1 cellular context compared by ENCODE assay signal in the genomic region with DNA sequence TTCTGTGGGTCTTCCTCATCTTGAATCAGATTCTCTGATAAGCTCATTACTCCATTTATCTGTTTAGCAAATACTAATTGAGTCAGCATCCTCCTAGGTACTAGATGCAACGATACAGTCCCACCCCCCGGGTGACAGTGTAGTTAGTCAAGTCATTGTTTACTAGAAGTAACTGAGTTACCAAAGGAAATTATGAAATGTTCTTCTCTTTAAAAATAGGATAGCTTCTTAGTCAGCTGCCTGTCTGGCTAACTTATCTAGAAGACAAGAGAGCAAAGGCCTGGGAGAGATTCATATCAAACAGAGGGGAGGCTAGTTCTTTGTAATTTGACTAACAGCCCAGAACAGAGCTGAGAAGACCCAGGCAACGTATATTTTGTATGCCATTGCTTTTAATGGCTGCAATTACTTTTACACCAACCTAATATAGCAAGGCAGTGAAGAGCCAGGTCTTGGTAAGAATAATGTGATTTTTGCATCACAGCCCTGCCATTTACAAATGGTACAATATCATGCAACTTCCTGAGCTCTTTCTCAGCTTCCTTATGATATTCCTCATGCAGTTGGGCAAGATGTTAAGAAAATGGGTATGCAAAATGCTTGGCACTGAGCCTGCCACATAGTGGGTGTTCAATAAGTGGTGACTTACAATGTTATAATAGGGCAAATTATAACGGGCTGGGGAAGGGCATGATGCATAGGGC.
TF ChIP-seq lines count a peak whose summit lies in the region.

No MANE protein-coding gene starts in this region.

TF ChIP-seq in IMR-90, 13 proteins besides CTCF, POLR2A, EP300 and RAD21:
- TF ChIP-seq RFX5 (IDR thresholded peaks at IDR 0.05; ENCODE audit: low read depth, low read length), result no peak
- no peak for TF ChIP-seq CHD1 (IDR thresholded peaks at IDR 0.05; ENCODE audit: low read depth, low read length)
- TF ChIP-seq BHLHE40 (IDR thresholded peaks at IDR 0.05; ENCODE audit: low read depth, low read length), result no peak
- peak; percentile 71 for TF ChIP-seq MAFK (IDR thresholded peaks at IDR 0.05; ENCODE audit: low read depth, low read length)
- peak; percentile 84 for TF ChIP-seq CEBPB (IDR thresholded peaks at IDR 0.05; ENCODE audit: low read depth, low read length)
- TF ChIP-seq NFE2L2 (IDR thresholded peaks at IDR 0.05; ENCODE audit: low read depth, low read length), result peak; percentile 88
- TF ChIP-seq MAZ (IDR thresholded peaks at IDR 0.05; ENCODE audit: borderline replicate concordance, low read depth, low read length), result 0 out of 2 replicates have a peak, but pooled peaks have one; percentile 37
- TF ChIP-seq RCOR1 (IDR thresholded peaks at IDR 0.05; ENCODE audit: insufficient replicate concordance, low read length), result peak; percentile 16
- TF ChIP-seq, protein P1, sequence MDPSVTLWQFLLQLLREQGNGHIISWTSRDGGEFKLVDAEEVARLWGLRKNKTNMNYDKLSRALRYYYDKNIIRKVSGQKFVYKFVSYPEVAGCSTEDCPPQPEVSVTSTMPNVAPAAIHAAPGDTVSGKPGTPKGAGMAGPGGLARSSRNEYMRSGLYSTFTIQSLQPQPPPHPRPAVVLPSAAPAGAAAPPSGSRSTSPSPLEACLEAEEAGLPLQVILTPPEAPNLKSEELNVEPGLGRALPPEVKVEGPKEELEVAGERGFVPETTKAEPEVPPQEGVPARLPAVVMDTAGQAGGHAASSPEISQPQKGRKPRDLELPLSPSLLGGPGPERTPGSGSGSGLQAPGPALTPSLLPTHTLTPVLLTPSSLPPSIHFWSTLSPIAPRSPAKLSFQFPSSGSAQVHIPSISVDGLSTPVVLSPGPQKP (IDR thresholded peaks at IDR 0.05; ENCODE audit: borderline replicate concordance, low read depth, low read length), result no peak
- peak; percentile 71 for TF ChIP-seq FOS (IDR thresholded peaks at IDR 0.05; ENCODE audit: low read depth, low read length)
TF ChIP-seq in IMR-90: peak in this region for 6.
